ENCODE assay signal across 21 cellular contexts in the genomic region with DNA sequence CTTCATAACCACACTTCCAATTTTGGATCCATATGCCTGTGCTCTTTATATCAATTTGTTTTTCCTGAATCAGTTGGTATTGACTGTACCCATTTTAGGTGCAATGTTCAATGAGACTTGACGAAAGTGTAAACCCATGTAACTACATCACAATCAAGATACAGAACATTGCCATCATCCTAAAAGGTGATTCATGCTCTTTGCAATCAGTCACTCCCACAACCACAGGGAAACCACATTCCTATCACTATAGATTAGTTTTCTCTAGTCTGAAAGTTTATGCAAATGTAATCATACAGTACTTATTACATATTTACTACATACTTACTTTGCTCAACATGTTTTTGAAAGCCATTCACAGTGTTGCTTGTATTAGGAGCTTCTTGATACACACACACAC.
A peak's percentile ranks its signal among the peaks of the same experiment; 100 is the strongest.
DNase-seq lines count a peak whose midpoint lies in the region; ATAC-seq, FAIRE-seq and TF ChIP-seq lines count a peak whose summit lies in the region.
"Had no signal": no experiment of that assay in that cellular context is flagged by ENCODE, and none has a peak within 500 bp of the region (broad histone marks: within the 10 kb centered on the region; RNA-seq: fewer than 3 reads in every experiment).

No MANE protein-coding gene starts in this region.

- no peaks in the 10 kb centered on the region for H3K36me3 Mint-ChIP-seq in activated T-cell treated with anti-CD3 and anti-CD28 coated beads, Interleukin-2, amount 50 U/mL, for 4 hours (ENCODE audit: insufficient read depth)
- H3K36me3 Mint-ChIP-seq: IgD-negative memory B cell had no signal

- H3K27me3 Mint-ChIP-seq in activated T-cell treated with anti-CD3 and anti-CD28 coated beads, Interleukin-2, amount 50 U/mL, for 4 hours (ENCODE audit: low read depth) = peaks cover 2% of the 10 kb centered on the region
- H3K27me3 Mint-ChIP-seq in stimulated activated naive CD8-positive, alpha-beta T cell treated with anti-CD3 and anti-CD28 coated beads, Interleukin-15, amount 100 ng/mL, for 72 hours = no peaks in the 10 kb centered on the region
- H3K27me3 Mint-ChIP-seq: CD4-positive, alpha-beta T cell; IgD-negative memory B cell had no signal

- FAIRE-seq in bronchial epithelial cell (lab: Jason Lieb, UNC) = no peak
- FAIRE-seq: A204.1, G401.6, H1 had no signal

- DNase-seq in activated T-cell treated with anti-CD3 and anti-CD28 coated beads, Interleukin-2, amount 50 U/mL, for 4 hours = no peak
- DNase-seq in activated T-cell treated with anti-CD3 and anti-CD28 coated beads, Interleukin-2, amount 50 U/mL, for 1 hour = no peak
- DNase-seq in NCI-H226 (peak; percentile 49), bronchial epithelial cell (ENCODE audit: low read depth) (peak; percentile 42), NCI-H748 treated with DMSO at 0.1 percent for 48 hours (lab: John Stamatoyannopoulos, UW) (no peak), NCI-H2081 treated with DMSO at 0.1 percent for 48 hours (lab: John Stamatoyannopoulos, UW) (no peak)
- no peak for DNase-seq in stimulated activated naive CD8-positive, alpha-beta T cell treated with anti-CD3 and anti-CD28 coated beads, Interleukin-15, amount 100 ng/mL, for 72 hours
- DNase-seq: CD4-positive, alpha-beta T cell; COR-L47; DMS53; MM.1S; NCI-H2029; NCI-H526 treated with DMSO at 0.1 percent for 48 hours; Peyer's patch; SHP77 treated with DMSO at 0.1 percent for 48 hours had no signal

- H3K27ac Mint-ChIP-seq in stimulated activated naive CD8-positive, alpha-beta T cell treated with anti-CD3 and anti-CD28 coated beads, Interleukin-15, amount 100 ng/mL, for 72 hours = peak overlapping the region in 1 of 2 donors; percentile 69
- H3K27ac Mint-ChIP-seq: CD4-positive, alpha-beta T cell had no signal

- peaks cover 2% of the 10 kb centered on the region for H3K4me1 Mint-ChIP-seq in activated T-cell treated with anti-CD3 and anti-CD28 coated beads, Interleukin-2, amount 50 U/mL, for 4 hours (ENCODE audit: low read depth)
- H3K4me1 Mint-ChIP-seq in stimulated activated naive CD8-positive, alpha-beta T cell treated with anti-CD3 and anti-CD28 coated beads, Interleukin-15, amount 100 ng/mL, for 72 hours = peaks cover 5% of the 10 kb centered on the region
- H3K4me1 Mint-ChIP-seq: IgD-negative memory B cell had no signal

- TF ChIP-seq CTCF in bronchial epithelial cell (IDR thresholded peaks at IDR 0.05; ENCODE audit: insufficient read depth, low read length, severe bottlenecking) = no peak

- H3K27me3 ChIP-seq in bronchial epithelial cell (ENCODE audit: control insufficient read depth, insufficient read depth, low read length) = no peaks in the 10 kb centered on the region
- H3K27me3 ChIP-seq: BLaER1 treated with 17β-estradiol and CSF1 and Interleukin-3, amounts not matched to agents 10 nM and 100 nM; Peyer's patch had no signal

- H3K36me3 ChIP-seq in bronchial epithelial cell (ENCODE audit: control insufficient read depth, insufficient read depth, low read length) = no peaks in the 10 kb centered on the region
- H3K36me3 ChIP-seq: BLaER1 treated with 17β-estradiol and CSF1 and Interleukin-3, amounts not matched to agents 10 nM and 100 nM; Peyer's patch had no signal

- peaks cover 4% of the 10 kb centered on the region for H3K9me3 Mint-ChIP-seq in activated T-cell treated with anti-CD3 and anti-CD28 coated beads, Interleukin-2, amount 50 U/mL, for 4 hours
- H3K9me3 Mint-ChIP-seq in stimulated activated naive CD8-positive, alpha-beta T cell treated with anti-CD3 and anti-CD28 coated beads, Interleukin-15, amount 100 ng/mL, for 72 hours = no peaks in the 10 kb centered on the region

- no peak overlapping the region for H3K4me3 Mint-ChIP-seq in activated T-cell treated with anti-CD3 and anti-CD28 coated beads, Interleukin-2, amount 50 U/mL, for 4 hours
- H3K4me3 Mint-ChIP-seq in stimulated activated naive CD8-positive, alpha-beta T cell treated with anti-CD3 and anti-CD28 coated beads, Interleukin-15, amount 100 ng/mL, for 72 hours = no peak overlapping the region
- H3K4me3 Mint-ChIP-seq: CD4-positive, alpha-beta T cell; IgD-negative memory B cell had no signal

- peak; percentile 54 to 85 for ATAC-seq in activated T-cell treated with anti-CD3 and anti-CD28 coated beads, Interleukin-2, amount 50 U/mL, for 4 hours
- ATAC-seq in stimulated activated naive CD8-positive, alpha-beta T cell treated with anti-CD3 and anti-CD28 coated beads, Interleukin-15, amount 100 ng/mL, for 72 hours = peak; percentile 87
- ATAC-seq: HCT116 had no signal

- no peak overlapping the region for H3K4me3 ChIP-seq in bronchial epithelial cell (ENCODE audit: low read depth, low read length)
- H3K4me3 ChIP-seq: BLaER1 treated with 17β-estradiol and CSF1 and Interleukin-3, amounts not matched to agents 10 nM and 100 nM; Peyer's patch had no signal

Comparison
In these comparisons a context has a peak if more than half of its experiments do, and no peak if none do; other contexts are left out.
1. DNase-seq: peak in NCI-H226 (single experiment) and bronchial epithelial cell (single experiment); none in activated T-cell treated with anti-CD3 and anti-CD28 coated beads, Interleukin-2, amount 50 U/mL, for 4 hours (single experiment), activated T-cell treated with anti-CD3 and anti-CD28 coated beads, Interleukin-2, amount 50 U/mL, for 1 hour (single experiment), stimulated activated naive CD8-positive, alpha-beta T cell treated with anti-CD3 and anti-CD28 coated beads, Interleukin-15, amount 100 ng/mL, for 72 hours (0 of 2), NCI-H748 treated with DMSO at 0.1 percent for 48 hours (single experiment) and NCI-H2081 treated with DMSO at 0.1 percent for 48 hours (single experiment).